Comparison of ENCODE assay signal across 22 cellular contexts in genomic region chr13:36339600-36340155, GRCh38. TPM values are rescaled to one million over a fixed set of nuclear protein-coding genes. Genes with fewer than 3 reads are reported as not detected.
"Had no signal": no experiment of that assay in that cellular context is flagged by ENCODE, and none has a peak within 500 bp of the region (broad histone marks: within the 10 kb centered on the region; RNA-seq: fewer than 3 reads in every experiment).

No MANE protein-coding gene starts in this region.

- H2AFZ ChIP-seq: neural progenitor cell had no signal

- H3K27ac ChIP-seq: colonic mucosa, gastrocnemius medialis, neural progenitor cell, ovary, right atrium auricular region, stomach, thoracic aorta, transverse colon had no signal

- H3K4me3 Mint-ChIP-seq: immature natural killer cell, mesothelial cell of epicardium, natural killer cell, neural progenitor cell had no signal

- H3K4me3 ChIP-seq: colonic mucosa, gastrocnemius medialis, lung, neural progenitor cell, ovary, right atrium auricular region, stomach, thoracic aorta, transverse colon had no signal

- DNase-seq: colonic mucosa; effector CD8-positive, alpha-beta T cell; gastrocnemius medialis; glutamatergic neuron; immature natural killer cell; kidney; left colon; left ventricle myocardium superior; natural killer cell; nucleus accumbens; ovary; small intestine; stimulated activated CD4-positive, alpha-beta T cell treated with anti-CD3 and anti-CD28 coated beads, Interleukin-12 subunit alpha, Interleukin-12 subunit beta, amount 100 ng/mL, for 4 hours; stimulated activated naive CD4-positive, alpha-beta T cell; stomach; substantia nigra; transverse colon had no signal

- H3K9ac ChIP-seq: neural progenitor cell had no signal

- H3K36me3 ChIP-seq: colonic mucosa, gastrocnemius medialis, neural progenitor cell, ovary, right atrium auricular region, transverse colon had no signal

- H3K9me3 ChIP-seq: colonic mucosa, gastrocnemius medialis, ovary, right atrium auricular region, stomach, thoracic aorta, transverse colon had no signal

- H3K27me3 ChIP-seq: colonic mucosa, gastrocnemius medialis, ovary, right atrium auricular region, stomach had no signal

- H3K4me1 ChIP-seq: colonic mucosa had no signal

- H3K9me3 Mint-ChIP-seq: immature natural killer cell, mesothelial cell of epicardium, natural killer cell had no signal

- H3K4me2 ChIP-seq: neural progenitor cell had no signal

- H3K36me3 Mint-ChIP-seq: natural killer cell had no signal

- H3K27ac Mint-ChIP-seq: immature natural killer cell, mesothelial cell of epicardium, neural progenitor cell had no signal

RNA-seq across cellular contexts. Expression of gene CCDC169, which starts 42.1 kb away (rescaled TPM):
- total RNA-seq: natural killer cell, thoracic aorta had no signal
- polyA plus RNA-seq: immature natural killer cell had no signal
